In the genomic region with DNA sequence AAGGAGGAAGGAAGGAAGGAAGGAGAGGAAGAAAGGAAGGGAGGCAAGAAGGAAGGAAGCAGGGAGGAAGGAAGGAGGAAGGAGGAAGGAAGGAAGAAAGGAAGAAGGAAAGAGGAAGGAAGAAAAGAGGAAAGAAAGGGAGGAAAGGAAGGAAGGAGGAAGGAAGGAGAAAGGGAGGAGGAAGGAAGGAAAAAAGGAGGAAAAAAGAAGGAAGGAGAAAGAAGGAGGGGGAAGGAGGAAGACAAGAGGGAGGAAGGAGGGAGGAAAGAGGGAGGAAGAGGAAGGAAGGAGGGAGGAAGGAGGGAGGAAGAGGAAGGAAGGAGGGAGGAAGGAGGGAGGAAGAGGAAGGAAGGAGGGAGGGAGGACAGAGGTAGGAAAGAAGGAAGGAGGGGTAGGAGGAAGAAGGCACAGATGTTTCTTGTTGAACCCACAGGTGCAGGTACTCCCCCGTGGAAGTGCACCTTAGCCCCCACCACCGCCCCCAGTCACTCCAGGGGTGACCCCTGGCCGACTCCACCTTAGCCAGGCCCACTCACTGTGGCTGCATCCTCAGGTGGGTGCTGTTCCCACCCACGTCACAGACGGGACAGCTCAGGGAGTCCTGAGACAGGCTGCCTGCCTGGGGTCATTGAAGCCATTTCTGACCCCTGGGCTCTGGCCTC, we compare ENCODE assay signal across 1 cellular context.
TF ChIP-seq lines count a peak whose summit lies in the region.

No MANE protein-coding gene starts in this region.

TF ChIP-seq in HEK293, 187 proteins besides CTCF, POLR2A, EP300 and RAD21 (continued from another document):
- TF ChIP-seq, protein P1, sequence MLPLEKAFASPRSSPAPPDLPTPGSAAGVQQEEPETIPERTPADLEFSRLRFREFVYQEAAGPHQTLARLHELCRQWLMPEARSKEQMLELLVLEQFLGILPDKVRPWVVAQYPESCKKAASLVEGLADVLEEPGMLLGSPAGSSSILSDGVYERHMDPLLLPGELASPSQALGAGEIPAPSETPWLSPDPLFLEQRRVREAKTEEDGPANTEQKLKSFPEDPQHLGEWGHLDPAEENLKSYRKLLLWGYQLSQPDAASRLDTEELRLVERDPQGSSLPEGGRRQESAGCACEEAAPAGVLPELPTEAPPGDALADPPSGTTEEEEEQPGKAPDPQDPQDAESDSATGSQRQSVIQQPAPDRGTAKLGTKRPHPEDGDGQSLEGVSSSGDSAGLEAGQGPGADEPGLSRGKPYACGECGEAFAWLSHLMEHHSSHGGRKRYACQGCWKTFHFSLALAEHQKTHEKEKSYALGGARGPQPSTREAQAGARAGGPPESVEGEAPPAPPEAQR (tag by site-specific recombination; IDR thresholded peaks at IDR 0.05), result no peak
- no peak for TF ChIP-seq ZNF501 (tag by site-specific recombination; IDR thresholded peaks at IDR 0.05)
- no peak for TF ChIP-seq HOXD13 (CRISPR knock-in tag; IDR thresholded peaks at IDR 0.05; ENCODE audit: borderline replicate concordance)
- TF ChIP-seq ZXDB (tag by site-specific recombination; IDR thresholded peaks at IDR 0.05), result no peak
- TF ChIP-seq ZNF416 (tag by site-specific recombination; IDR thresholded peaks at IDR 0.05), result no peak
- peak; percentile 35; the same call in 1 of the 2 replicates for TF ChIP-seq ZNF366 (tag by site-specific recombination; conservative IDR thresholded peaks at IDR 0.05)
- no peak for TF ChIP-seq SCRT1 (tag by site-specific recombination; IDR thresholded peaks at IDR 0.05; ENCODE audit: borderline replicate concordance)
- TF ChIP-seq ZNF488 (tag by site-specific recombination; IDR thresholded peaks at IDR 0.05), result no peak
- TF ChIP-seq SALL2 (tag by site-specific recombination; IDR thresholded peaks at IDR 0.05; ENCODE audit: borderline replicate concordance), result no peak
- peak; percentile 53; the same call in 1 of the 2 replicates for TF ChIP-seq EGR2 (tag by site-specific recombination; IDR thresholded peaks at IDR 0.05; ENCODE audit: low read depth)
